In genomic region chr9:72476617-72477375, GRCh38 we compare ENCODE assay signal across 10 cellular contexts. TPM values are rescaled to one million over a fixed set of nuclear protein-coding genes. Genes with fewer than 3 reads are reported as not detected.
A peak's percentile ranks its signal among the peaks of the same experiment; 100 is the strongest.
DNase-seq lines count a peak whose midpoint lies in the region; ATAC-seq and TF ChIP-seq lines count a peak whose summit lies in the region.
"Had no signal": no experiment of that assay in that cellular context is flagged by ENCODE, and none has a peak within 500 bp of the region (broad histone marks: within the 10 kb centered on the region; RNA-seq: fewer than 3 reads in every experiment).

No MANE protein-coding gene starts in this region.

- H3K4me3 ChIP-seq in transverse colon, result no peak overlapping the region
- H3K4me3 ChIP-seq: BLaER1 had no signal

- intact Hi-C loops in transverse colon (cut with DNase I; ENCODE audit: low total_unique reads) (no loop called here), cardiac septum (cut with DNase I) (loop anchor here (10.0 kb wide), 1 partner anchor 48 kb away; the partner anchor contains the start of gene TMC1)

- H3K27ac ChIP-seq in transverse colon, result peak overlapping the region; percentile 8 to 76 (median 65)
- H3K27ac ChIP-seq: BLaER1 had no signal

- TF ChIP-seq POLR2A in transverse colon (IDR thresholded peaks at IDR 0.05), result no peak

- TF ChIP-seq EP300 in transverse colon (IDR thresholded peaks at IDR 0.05; ENCODE audit: low read depth), result no peak

- in situ Hi-C loops in transverse colon (cut with MboI; ENCODE audit: low pct_ligation_motif_present in 1 of 4, low pct_unique_long_range_greater_than_20kb in 1 of 4, low sequenced_read_pairs in 3 of 4), result loop anchor here in 1 of 4 donors (10.0 kb wide), 1 partner anchor 62 kb away; no protein-coding TSS in a partner anchor

- no peaks in the 10 kb centered on the region for H3K9me3 ChIP-seq in transverse colon

- peak; percentile 17 for DNase-seq in activated CD4-positive, CD25-positive, alpha-beta regulatory T cell treated with anti-CD3 and anti-CD28 coated beads, Interleukin-2, amount 50 U/mL, for 16 hours (ENCODE audit: low read depth, low spot score)
- no peak for DNase-seq in activated CD4-positive, CD25-positive, alpha-beta regulatory T cell treated with anti-CD3 and anti-CD28 coated beads, Interleukin-2, amount 50 U/mL, for 72 hours
- peak; percentile 27 for DNase-seq in activated T-cell treated with anti-CD3 and anti-CD28 coated beads for 4 hours
- DNase-seq in kidney glomerular epithelial cell (lab: John Stamatoyannopoulos, UW), result peak; percentile 88
- DNase-seq in transverse colon, result peak; percentile 40
- DNase-seq in cerebellar nuclear complex (lab: John Stamatoyannopoulos, UW), result no peak
- no peak for DNase-seq in cardiac septum (ENCODE audit: low spot score)
- DNase-seq: left cardiac atrium had no signal

- 61 to 80% methylated on average over 2 of the region's 2 CpGs for WGBS in transverse colon (ENCODE audit: low coverage in 1 of 2), 2 donors

- H3K36me3 ChIP-seq in transverse colon, result no peaks in the 10 kb centered on the region
- H3K36me3 ChIP-seq: BLaER1 had no signal

- TF ChIP-seq CTCF in transverse colon (IDR thresholded peaks at IDR 0.05), result no peak

- H3K4me1 ChIP-seq in transverse colon, result peaks cover 0 to 43% (median 24%) of the 10 kb centered on the region in 4 donors

- no peak for ATAC-seq in GM18520 (IDR thresholded peaks at IDR 0.05; ENCODE audit: unreplicated experiment)

- no peaks in the 10 kb centered on the region for H3K27me3 ChIP-seq in transverse colon
- H3K27me3 ChIP-seq: BLaER1 had no signal

RNA-seq across cellular contexts. Expression of gene TMC1, which starts 44.6 kb away (rescaled TPM):
- total RNA-seq in transverse colon, result under 1 TPM in 1 of 4 donors, not detected in 3; 0.32 TPM
- total RNA-seq in cardiac septum, result 0.27 TPM

Comparison
In these comparisons a context has a peak if more than half of its experiments do, and no peak if none do; other contexts are left out.
1. DNase-seq: peak in activated CD4-positive, CD25-positive, alpha-beta regulatory T cell treated with anti-CD3 and anti-CD28 coated beads, Interleukin-2, amount 50 U/mL, for 16 hours (single experiment), activated T-cell treated with anti-CD3 and anti-CD28 coated beads for 4 hours (single experiment), kidney glomerular epithelial cell (single experiment) and transverse colon (single experiment); none in activated CD4-positive, CD25-positive, alpha-beta regulatory T cell treated with anti-CD3 and anti-CD28 coated beads, Interleukin-2, amount 50 U/mL, for 72 hours (single experiment), cerebellar nuclear complex (0 of 2) and cardiac septum (single experiment).